In the genomic region with DNA sequence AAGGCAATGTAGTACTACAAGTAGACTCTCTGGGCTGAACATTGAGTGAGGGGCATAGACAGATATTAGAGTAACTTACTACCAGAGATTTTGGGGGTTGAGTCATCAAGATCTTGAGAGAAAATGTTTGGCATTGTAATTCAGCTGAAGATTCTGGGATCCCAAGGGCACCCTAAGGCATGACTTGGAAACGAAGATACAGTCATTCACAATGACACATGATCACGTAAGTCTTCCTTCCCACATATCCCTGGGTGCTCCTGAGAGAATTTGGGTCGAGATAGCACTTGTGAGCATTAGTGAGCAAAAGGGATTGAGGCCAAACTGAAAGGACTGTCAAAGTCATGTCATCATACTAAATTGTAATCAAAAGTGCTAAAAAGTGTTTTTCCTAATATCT, we compare ENCODE assay signal across 26 cellular contexts.
"Had no signal": no experiment of that assay in that cellular context is flagged by ENCODE, and none has a peak within 500 bp of the region (broad histone marks: within the 10 kb centered on the region; RNA-seq: fewer than 3 reads in every experiment).

No MANE protein-coding gene starts in this region.

- H3K9me3 ChIP-seq: right lobe of liver, vagina had no signal

- H3K9me3 Mint-ChIP-seq: activated naive CD4-positive, alpha-beta T cell treated with anti-CD3 and anti-CD28 coated beads, Interleukin-2, amount 10 ng/mL, durations not matched to agents 7 days and 5 days; activated naive CD8-positive, alpha-beta T cell treated with anti-CD3 and anti-CD28 coated beads, Interleukin-2, amount 10 ng/mL, durations not matched to agents 7 days and 5 days; activated T-helper 1 cell treated with anti-CD3 and anti-CD28 coated beads, Interleukin-12 subunit alpha, Interleukin-12 subunit beta, Interleukin-2, Interleukin-4 antibody, amounts not matched to agents 30 ng/mL and 10 ng/mL and 1 ng/mL, durations not matched to agents 14 hours and 24 hours and 36 hours; nephron had no signal

- H3K36me3 ChIP-seq: left ventricle myocardium inferior, right lobe of liver, upper lobe of left lung, vagina had no signal

- H3K4me3 ChIP-seq: left ventricle myocardium inferior, lung, right lobe of liver, upper lobe of left lung, vagina had no signal

- ATAC-seq: activated CD4-positive, CD25-positive, alpha-beta regulatory T cell treated with anti-CD3 and anti-CD28 coated beads, Interleukin-2, amount 50 U/mL, for 24 hours; effector memory CD8-positive, alpha-beta T cell; right lobe of liver; stimulated activated effector memory CD8-positive, alpha-beta T cell treated with anti-CD3 and anti-CD28 coated beads, Interleukin-12 subunit alpha, Interleukin-12 subunit beta, amount 100 ng/mL, for 72 hours had no signal

- H3K36me3 Mint-ChIP-seq: activated naive CD4-positive, alpha-beta T cell treated with anti-CD3 and anti-CD28 coated beads, Interleukin-2, amount 10 ng/mL, durations not matched to agents 7 days and 5 days; activated naive CD8-positive, alpha-beta T cell treated with anti-CD3 and anti-CD28 coated beads, Interleukin-2, amount 10 ng/mL, durations not matched to agents 7 days and 5 days; stimulated activated effector memory CD8-positive, alpha-beta T cell treated with anti-CD3 and anti-CD28 coated beads, Interleukin-12 subunit alpha, Interleukin-12 subunit beta, amount 100 ng/mL, for 72 hours had no signal

- H3K27me3 Mint-ChIP-seq: activated naive CD4-positive, alpha-beta T cell treated with anti-CD3 and anti-CD28 coated beads, Interleukin-2, amount 10 ng/mL, durations not matched to agents 7 days and 5 days; activated naive CD8-positive, alpha-beta T cell treated with anti-CD3 and anti-CD28 coated beads, Interleukin-2, amount 10 ng/mL, durations not matched to agents 7 days and 5 days; effector memory CD8-positive, alpha-beta T cell; stimulated activated naive CD8-positive, alpha-beta T cell treated with anti-CD3 and anti-CD28 coated beads, Interleukin-15, Interleukin-2, amounts not matched to agents 100 ng/mL and 50 ng/mL, for 24 hours had no signal

- H3K4me3 Mint-ChIP-seq: activated naive CD4-positive, alpha-beta T cell treated with anti-CD3 and anti-CD28 coated beads, Interleukin-2, amount 10 ng/mL, durations not matched to agents 7 days and 5 days; activated naive CD8-positive, alpha-beta T cell treated with anti-CD3 and anti-CD28 coated beads, Interleukin-2, amount 10 ng/mL, durations not matched to agents 7 days and 5 days; activated T-helper 1 cell treated with anti-CD3 and anti-CD28 coated beads, Interleukin-12 subunit alpha, Interleukin-12 subunit beta, Interleukin-2, Interleukin-4 antibody, amounts not matched to agents 30 ng/mL and 10 ng/mL and 1 ng/mL, durations not matched to agents 14 hours and 24 hours and 36 hours; effector memory CD8-positive, alpha-beta T cell; nephron; stimulated activated effector memory CD8-positive, alpha-beta T cell treated with anti-CD3 and anti-CD28 coated beads, Interleukin-12 subunit alpha, Interleukin-12 subunit beta, amount 100 ng/mL, for 72 hours; stimulated activated naive CD8-positive, alpha-beta T cell treated with anti-CD3 and anti-CD28 coated beads, Interleukin-15, Interleukin-2, amounts not matched to agents 100 ng/mL and 50 ng/mL, for 24 hours had no signal

- H3K4me1 Mint-ChIP-seq: activated naive CD4-positive, alpha-beta T cell treated with anti-CD3 and anti-CD28 coated beads, Interleukin-2, amount 10 ng/mL, durations not matched to agents 7 days and 5 days; activated naive CD8-positive, alpha-beta T cell treated with anti-CD3 and anti-CD28 coated beads, Interleukin-2, amount 10 ng/mL, durations not matched to agents 7 days and 5 days; nephron; stimulated activated effector memory CD8-positive, alpha-beta T cell treated with anti-CD3 and anti-CD28 coated beads, Interleukin-12 subunit alpha, Interleukin-12 subunit beta, amount 100 ng/mL, for 72 hours had no signal

- H3K4me1 ChIP-seq: left ventricle myocardium inferior, right lobe of liver, upper lobe of left lung, vagina had no signal

- DNase-seq: activated CD4-positive, alpha-beta T cell treated with anti-CD3 and anti-CD28 coated beads for 48 hours; activated CD4-positive, alpha-beta T cell treated with anti-CD3 and anti-CD28 coated beads, Interleukin-2, amount 50 U/mL, for 48 hours; activated CD8-positive, alpha-beta memory T cell treated with anti-CD3 and anti-CD28 coated beads for 24 hours; activated gamma-delta T cell; activated naive CD4-positive, alpha-beta T cell treated with anti-CD3 and anti-CD28 coated beads, Interleukin-2, amount 10 ng/mL, durations not matched to agents 7 days and 5 days; activated naive CD8-positive, alpha-beta T cell treated with anti-CD3 and anti-CD28 coated beads, Interleukin-2, amount 10 ng/mL, durations not matched to agents 7 days and 5 days; amygdala; caudate nucleus; cortex of kidney; effector memory CD8-positive, alpha-beta T cell; foreskin melanocyte; left ventricle myocardium inferior; right lobe of liver; small intestine; stimulated activated CD4-positive, alpha-beta T cell treated with anti-CD3 and anti-CD28 coated beads, Interleukin-4, amount 100 ng/mL, for 24 hours; substantia nigra; upper lobe of left lung had no signal

- FAIRE-seq: islet of Langerhans, small intestine had no signal

- H3K27ac ChIP-seq: left ventricle myocardium inferior, right lobe of liver, upper lobe of left lung, vagina, VCaP had no signal

- H3K27ac Mint-ChIP-seq: activated naive CD4-positive, alpha-beta T cell treated with anti-CD3 and anti-CD28 coated beads, Interleukin-2, amount 10 ng/mL, durations not matched to agents 7 days and 5 days; activated naive CD8-positive, alpha-beta T cell treated with anti-CD3 and anti-CD28 coated beads, Interleukin-2, amount 10 ng/mL, durations not matched to agents 7 days and 5 days; activated T-helper 1 cell treated with anti-CD3 and anti-CD28 coated beads, Interleukin-12 subunit alpha, Interleukin-12 subunit beta, Interleukin-2, Interleukin-4 antibody, amounts not matched to agents 30 ng/mL and 10 ng/mL and 1 ng/mL, durations not matched to agents 14 hours and 24 hours and 36 hours; effector memory CD8-positive, alpha-beta T cell; nephron; stimulated activated effector memory CD8-positive, alpha-beta T cell treated with anti-CD3 and anti-CD28 coated beads, Interleukin-12 subunit alpha, Interleukin-12 subunit beta, amount 100 ng/mL, for 72 hours; stimulated activated naive CD8-positive, alpha-beta T cell treated with anti-CD3 and anti-CD28 coated beads, Interleukin-15, Interleukin-2, amounts not matched to agents 100 ng/mL and 50 ng/mL, for 24 hours had no signal

- H3K27me3 ChIP-seq: right lobe of liver, upper lobe of left lung, vagina had no signal
